In the genomic region with DNA sequence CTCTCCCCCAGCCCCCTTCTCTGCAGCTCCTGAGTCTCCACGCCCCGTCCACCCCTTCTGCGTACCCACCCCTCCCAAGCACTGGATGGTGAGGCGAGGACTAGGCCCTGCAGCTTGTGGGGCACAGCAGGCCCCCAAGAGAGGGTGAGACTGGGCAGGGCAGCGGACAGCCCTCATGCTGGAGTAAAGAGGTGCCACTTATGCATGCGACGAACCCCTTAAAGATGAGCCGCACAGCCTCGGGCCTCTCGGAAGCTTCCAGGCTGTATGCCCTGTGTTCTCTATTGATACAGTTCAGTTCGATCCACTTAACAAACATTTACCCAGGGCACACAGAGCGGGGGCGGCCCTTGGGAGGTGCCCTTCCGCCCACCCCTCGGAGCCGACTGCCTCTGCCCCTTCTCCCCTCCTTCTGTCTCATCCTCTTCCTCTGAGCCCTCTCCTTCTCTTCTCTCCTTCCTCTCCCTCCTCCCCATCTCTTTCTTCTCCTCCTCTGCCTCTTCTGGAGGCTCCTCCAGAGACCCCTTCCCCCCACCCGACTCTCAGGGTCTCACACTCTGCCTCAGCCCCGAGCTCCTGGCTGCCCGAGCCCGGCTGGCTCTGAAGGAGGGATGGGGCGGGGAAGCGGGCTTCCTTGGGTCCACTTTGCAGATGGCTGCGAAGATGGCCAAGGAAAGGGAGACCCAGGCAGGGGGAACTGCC, we compare ENCODE assay signal across 1 cellular context.
A peak's percentile ranks its signal among the peaks of the same experiment; 100 is the strongest.
TF ChIP-seq lines count a peak whose summit lies in the region.

No MANE protein-coding gene starts in this region.

TF ChIP-seq in HepG2, 621 proteins besides CTCF, POLR2A, EP300 and RAD21 (continued from another document):
- TF ChIP-seq, protein P1, sequence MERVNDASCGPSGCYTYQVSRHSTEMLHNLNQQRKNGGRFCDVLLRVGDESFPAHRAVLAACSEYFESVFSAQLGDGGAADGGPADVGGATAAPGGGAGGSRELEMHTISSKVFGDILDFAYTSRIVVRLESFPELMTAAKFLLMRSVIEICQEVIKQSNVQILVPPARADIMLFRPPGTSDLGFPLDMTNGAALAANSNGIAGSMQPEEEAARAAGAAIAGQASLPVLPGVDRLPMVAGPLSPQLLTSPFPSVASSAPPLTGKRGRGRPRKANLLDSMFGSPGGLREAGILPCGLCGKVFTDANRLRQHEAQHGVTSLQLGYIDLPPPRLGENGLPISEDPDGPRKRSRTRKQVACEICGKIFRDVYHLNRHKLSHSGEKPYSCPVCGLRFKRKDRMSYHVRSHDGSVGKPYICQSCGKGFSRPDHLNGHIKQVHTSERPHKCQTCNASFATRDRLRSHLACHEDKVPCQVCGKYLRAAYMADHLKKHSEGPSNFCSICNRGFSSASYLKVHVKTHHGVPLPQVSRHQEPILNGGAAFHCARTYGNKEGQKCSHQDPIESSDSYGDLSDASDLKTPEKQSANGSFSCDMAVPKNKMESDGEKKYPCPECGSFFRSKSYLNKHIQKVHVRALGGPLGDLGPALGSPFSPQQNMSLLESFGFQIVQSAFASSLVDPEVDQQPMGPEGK (CRISPR knock-in tag; IDR thresholded peaks at IDR 0.05) = no peak
- TF ChIP-seq, protein P2, sequence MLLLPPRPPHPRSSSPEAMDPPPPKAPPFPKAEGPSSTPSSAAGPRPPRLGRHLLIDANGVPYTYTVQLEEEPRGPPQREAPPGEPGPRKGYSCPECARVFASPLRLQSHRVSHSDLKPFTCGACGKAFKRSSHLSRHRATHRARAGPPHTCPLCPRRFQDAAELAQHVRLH (CRISPR knock-in tag; IDR thresholded peaks at IDR 0.05; ENCODE audit: borderline replicate concordance, low read depth) = no peak
- TF ChIP-seq ZNF713 (CRISPR knock-in tag; IDR thresholded peaks at IDR 0.05) (no peak), IRF2 (CRISPR knock-in tag; IDR thresholded peaks at IDR 0.05) (no peak), RBM39 (IDR thresholded peaks at IDR 0.05; ENCODE audit: low read depth, low read length, poor library complexity, severe bottlenecking) (no peak), CEBPB (IDR thresholded peaks at IDR 0.05; ENCODE audit: borderline replicate concordance, low read depth, low read length) (no peak), ZMYM3 (CRISPR knock-in tag; IDR thresholded peaks at IDR 0.05) (no peak), ZFAT (CRISPR knock-in tag; conservative IDR thresholded peaks at IDR 0.05) (no peak), U2AF2 (IDR thresholded peaks at IDR 0.05; ENCODE audit: low read depth, low read length) (no peak), RFXAP (CRISPR knock-in tag; IDR thresholded peaks at IDR 0.05; ENCODE audit: borderline replicate concordance) (no peak), RAD51 (IDR thresholded peaks at IDR 0.05; ENCODE audit: borderline replicate concordance) (no peak), GLI4 (CRISPR knock-in tag; IDR thresholded peaks at IDR 0.05; ENCODE audit: borderline replicate concordance) (no peak)
- TF ChIP-seq, protein P3, sequence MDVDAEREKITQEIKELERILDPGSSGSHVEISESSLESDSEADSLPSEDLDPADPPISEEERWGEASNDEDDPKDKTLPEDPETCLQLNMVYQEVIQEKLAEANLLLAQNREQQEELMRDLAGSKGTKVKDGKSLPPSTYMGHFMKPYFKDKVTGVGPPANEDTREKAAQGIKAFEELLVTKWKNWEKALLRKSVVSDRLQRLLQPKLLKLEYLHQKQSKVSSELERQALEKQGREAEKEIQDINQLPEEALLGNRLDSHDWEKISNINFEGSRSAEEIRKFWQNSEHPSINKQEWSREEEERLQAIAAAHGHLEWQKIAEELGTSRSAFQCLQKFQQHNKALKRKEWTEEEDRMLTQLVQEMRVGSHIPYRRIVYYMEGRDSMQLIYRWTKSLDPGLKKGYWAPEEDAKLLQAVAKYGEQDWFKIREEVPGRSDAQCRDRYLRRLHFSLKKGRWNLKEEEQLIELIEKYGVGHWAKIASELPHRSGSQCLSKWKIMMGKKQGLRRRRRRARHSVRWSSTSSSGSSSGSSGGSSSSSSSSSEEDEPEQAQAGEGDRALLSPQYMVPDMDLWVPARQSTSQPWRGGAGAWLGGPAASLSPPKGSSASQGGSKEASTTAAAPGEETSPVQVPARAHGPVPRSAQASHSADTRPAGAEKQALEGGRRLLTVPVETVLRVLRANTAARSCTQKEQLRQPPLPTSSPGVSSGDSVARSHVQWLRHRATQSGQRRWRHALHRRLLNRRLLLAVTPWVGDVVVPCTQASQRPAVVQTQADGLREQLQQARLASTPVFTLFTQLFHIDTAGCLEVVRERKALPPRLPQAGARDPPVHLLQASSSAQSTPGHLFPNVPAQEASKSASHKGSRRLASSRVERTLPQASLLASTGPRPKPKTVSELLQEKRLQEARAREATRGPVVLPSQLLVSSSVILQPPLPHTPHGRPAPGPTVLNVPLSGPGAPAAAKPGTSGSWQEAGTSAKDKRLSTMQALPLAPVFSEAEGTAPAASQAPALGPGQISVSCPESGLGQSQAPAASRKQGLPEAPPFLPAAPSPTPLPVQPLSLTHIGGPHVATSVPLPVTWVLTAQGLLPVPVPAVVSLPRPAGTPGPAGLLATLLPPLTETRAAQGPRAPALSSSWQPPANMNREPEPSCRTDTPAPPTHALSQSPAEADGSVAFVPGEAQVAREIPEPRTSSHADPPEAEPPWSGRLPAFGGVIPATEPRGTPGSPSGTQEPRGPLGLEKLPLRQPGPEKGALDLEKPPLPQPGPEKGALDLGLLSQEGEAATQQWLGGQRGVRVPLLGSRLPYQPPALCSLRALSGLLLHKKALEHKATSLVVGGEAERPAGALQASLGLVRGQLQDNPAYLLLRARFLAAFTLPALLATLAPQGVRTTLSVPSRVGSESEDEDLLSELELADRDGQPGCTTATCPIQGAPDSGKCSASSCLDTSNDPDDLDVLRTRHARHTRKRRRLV (CRISPR knock-in tag; IDR thresholded peaks at IDR 0.05) = no peak
- TF ChIP-seq, protein P4, sequence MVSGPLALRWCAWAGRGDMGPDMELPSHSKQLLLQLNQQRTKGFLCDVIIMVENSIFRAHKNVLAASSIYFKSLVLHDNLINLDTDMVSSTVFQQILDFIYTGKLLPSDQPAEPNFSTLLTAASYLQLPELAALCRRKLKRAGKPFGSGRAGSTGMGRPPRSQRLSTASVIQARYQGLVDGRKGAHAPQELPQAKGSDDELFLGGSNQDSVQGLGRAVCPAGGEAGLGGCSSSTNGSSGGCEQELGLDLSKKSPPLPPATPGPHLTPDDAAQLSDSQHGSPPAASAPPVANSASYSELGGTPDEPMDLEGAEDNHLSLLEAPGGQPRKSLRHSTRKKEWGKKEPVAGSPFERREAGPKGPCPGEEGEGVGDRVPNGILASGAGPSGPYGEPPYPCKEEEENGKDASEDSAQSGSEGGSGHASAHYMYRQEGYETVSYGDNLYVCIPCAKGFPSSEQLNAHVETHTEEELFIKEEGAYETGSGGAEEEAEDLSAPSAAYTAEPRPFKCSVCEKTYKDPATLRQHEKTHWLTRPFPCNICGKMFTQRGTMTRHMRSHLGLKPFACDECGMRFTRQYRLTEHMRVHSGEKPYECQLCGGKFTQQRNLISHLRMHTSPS (CRISPR knock-in tag; IDR thresholded peaks at IDR 0.05; ENCODE audit: low read depth) = peak; percentile 37; the same call in 1 of the 2 replicates
- TF ChIP-seq, protein P5, sequence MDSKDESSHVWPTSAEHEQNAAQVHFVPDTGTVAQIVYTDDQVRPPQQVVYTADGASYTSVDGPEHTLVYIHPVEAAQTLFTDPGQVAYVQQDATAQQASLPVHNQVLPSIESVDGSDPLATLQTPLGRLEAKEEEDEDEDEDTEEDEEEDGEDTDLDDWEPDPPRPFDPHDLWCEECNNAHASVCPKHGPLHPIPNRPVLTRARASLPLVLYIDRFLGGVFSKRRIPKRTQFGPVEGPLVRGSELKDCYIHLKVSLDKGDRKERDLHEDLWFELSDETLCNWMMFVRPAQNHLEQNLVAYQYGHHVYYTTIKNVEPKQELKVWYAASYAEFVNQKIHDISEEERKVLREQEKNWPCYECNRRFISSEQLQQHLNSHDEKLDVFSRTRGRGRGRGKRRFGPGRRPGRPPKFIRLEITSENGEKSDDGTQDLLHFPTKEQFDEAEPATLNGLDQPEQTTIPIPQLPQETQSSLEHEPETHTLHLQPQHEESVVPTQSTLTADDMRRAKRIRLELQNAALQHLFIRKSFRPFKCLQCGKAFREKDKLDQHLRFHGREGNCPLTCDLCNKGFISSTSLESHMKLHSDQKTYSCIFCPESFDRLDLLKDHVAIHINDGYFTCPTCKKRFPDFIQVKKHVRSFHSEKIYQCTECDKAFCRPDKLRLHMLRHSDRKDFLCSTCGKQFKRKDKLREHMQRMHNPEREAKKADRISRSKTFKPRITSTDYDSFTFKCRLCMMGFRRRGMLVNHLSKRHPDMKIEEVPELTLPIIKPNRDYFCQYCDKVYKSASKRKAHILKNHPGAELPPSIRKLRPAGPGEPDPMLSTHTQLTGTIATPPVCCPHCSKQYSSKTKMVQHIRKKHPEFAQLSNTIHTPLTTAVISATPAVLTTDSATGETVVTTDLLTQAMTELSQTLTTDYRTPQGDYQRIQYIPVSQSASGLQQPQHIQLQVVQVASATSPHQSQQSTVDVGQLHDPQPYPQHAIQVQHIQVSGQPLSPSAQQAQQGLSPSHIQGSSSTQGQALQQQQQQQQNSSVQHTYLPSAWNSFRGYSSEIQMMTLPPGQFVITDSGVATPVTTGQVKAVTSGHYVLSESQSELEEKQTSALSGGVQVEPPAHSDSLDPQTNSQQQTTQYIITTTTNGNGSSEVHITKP (CRISPR knock-in tag; IDR thresholded peaks at IDR 0.05; ENCODE audit: low read depth) = no peak
- TF ChIP-seq, protein P6, sequence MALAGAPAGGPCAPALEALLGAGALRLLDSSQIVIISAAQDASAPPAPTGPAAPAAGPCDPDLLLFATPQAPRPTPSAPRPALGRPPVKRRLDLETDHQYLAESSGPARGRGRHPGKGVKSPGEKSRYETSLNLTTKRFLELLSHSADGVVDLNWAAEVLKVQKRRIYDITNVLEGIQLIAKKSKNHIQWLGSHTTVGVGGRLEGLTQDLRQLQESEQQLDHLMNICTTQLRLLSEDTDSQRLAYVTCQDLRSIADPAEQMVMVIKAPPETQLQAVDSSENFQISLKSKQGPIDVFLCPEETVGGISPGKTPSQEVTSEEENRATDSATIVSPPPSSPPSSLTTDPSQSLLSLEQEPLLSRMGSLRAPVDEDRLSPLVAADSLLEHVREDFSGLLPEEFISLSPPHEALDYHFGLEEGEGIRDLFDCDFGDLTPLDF (CRISPR knock-in tag; IDR thresholded peaks at IDR 0.05) = no peak
